In the genomic region with DNA sequence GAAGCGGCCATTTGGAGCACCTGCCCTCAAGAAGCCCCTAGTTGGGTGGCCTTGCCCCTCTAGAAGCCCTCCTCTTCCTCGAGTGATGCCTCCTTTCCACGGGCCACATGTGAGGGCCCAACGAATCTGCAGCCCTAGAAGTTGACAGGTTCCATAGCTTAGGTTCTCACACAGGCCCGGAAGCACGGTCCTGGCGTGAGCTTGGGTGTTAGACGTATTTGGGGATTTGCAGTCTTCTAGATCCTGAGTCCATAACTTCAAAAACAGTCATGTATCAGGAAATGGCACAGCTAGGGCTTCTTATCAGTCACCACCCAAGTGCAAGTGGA, we compare ENCODE assay signal across 8 cellular contexts. TPM values are rescaled to one million over a fixed set of nuclear protein-coding genes. Genes with fewer than 3 reads are reported as not detected.
DNase-seq lines count a peak whose midpoint lies in the region; TF ChIP-seq lines count a peak whose summit lies in the region.

No MANE protein-coding gene starts in this region.

- no peak for TF ChIP-seq CTCF in breast epithelium (IDR thresholded peaks at IDR 0.05)
- TF ChIP-seq CTCF in GM10266 (IDR thresholded peaks at IDR 0.05; ENCODE audit: control insufficient read depth, insufficient read depth, low read depth, missing control alignments) = no peak

- TF ChIP-seq POLR2A in breast epithelium (IDR thresholded peaks at IDR 0.05) = no peak

- H3K27me3 ChIP-seq in BLaER1 (no peaks in the 10 kb centered on the region), HUES48 (ENCODE audit: control insufficient read depth, insufficient read depth, low read length) (peaks cover 2% of the 10 kb centered on the region; the same call in 1 of the 2 replicates), breast epithelium (no peaks in the 10 kb centered on the region), mononuclear cell (ENCODE audit: insufficient read depth, low read length) (no peaks in the 10 kb centered on the region)

- peak overlapping the region; percentile 98 for H3K9ac ChIP-seq in BLaER1
- H3K9ac ChIP-seq in HUES48 (ENCODE audit: low read depth, low read length) = peak overlapping the region; percentile 93; the same call in 1 of the 2 replicates

- 0 out of 2 replicates have a peak, but pooled peaks cover 9% of the 10 kb centered on the region for H3K36me3 ChIP-seq in BLaER1
- H3K36me3 ChIP-seq in HUES48 (ENCODE audit: control insufficient read depth, insufficient read depth, low read length) = no peaks in the 10 kb centered on the region
- no peaks in the 10 kb centered on the region for H3K36me3 ChIP-seq in breast epithelium

- H3K9me3 ChIP-seq in BLaER1 (no peaks in the 10 kb centered on the region), HUES48 (ENCODE audit: control insufficient read depth, insufficient read depth, low read length) (no peaks in the 10 kb centered on the region), breast epithelium (no peaks in the 10 kb centered on the region), mononuclear cell (ENCODE audit: low read depth, low read length) (no peaks in the 10 kb centered on the region)

- peaks cover 15% of the 10 kb centered on the region for H4K20me1 ChIP-seq in BLaER1

- H3K4me2 ChIP-seq in BLaER1 = peak overlapping the region; percentile 84

- intact Hi-C loops in breast epithelium (cut with DNase I; ENCODE audit: low total_unique reads) = no loop called here

- peak overlapping the region; percentile 98 for H3K27ac ChIP-seq in BLaER1
- H3K27ac ChIP-seq in HUES48 (ENCODE audit: low read depth, low read length) = no peak overlapping the region
- peak overlapping the region; percentile 99 to 100 for H3K27ac ChIP-seq in breast epithelium

- peaks cover 21% of the 10 kb centered on the region for H3K4me1 ChIP-seq in BLaER1
- peaks cover 14% of the 10 kb centered on the region for H3K4me1 ChIP-seq in HUES48 (ENCODE audit: control insufficient read depth, insufficient read depth, low read length)
- peaks cover 0 to 12% of the 10 kb centered on the region in 2 donors for H3K4me1 ChIP-seq in breast epithelium
- peaks cover 20% of the 10 kb centered on the region for H3K4me1 ChIP-seq in mononuclear cell (ENCODE audit: insufficient read depth, low read length)

- no peak for DNase-seq in breast epithelium (ENCODE audit: low spot score in 2 of 2)
- no peak for DNase-seq in stimulated activated naive CD4-positive, alpha-beta T cell treated with Interleukin-2 at 50 U/mL for 16 hours (lab: John Stamatoyannopoulos, UW)
- DNase-seq in kidney tubule cell (ENCODE audit: low spot score) = no peak
- DNase-seq in GM10266 (ENCODE audit: extremely low spot score) = no peak
- DNase-seq in effector CD4-positive, alpha-beta T cell = no peak

- H3K4me3 ChIP-seq in BLaER1 (peak overlapping the region; percentile 84), HUES48 (ENCODE audit: low read depth, low read length) (peak overlapping the region; percentile 91), breast epithelium (peak overlapping the region; percentile 66 to 84 (median 76)), mononuclear cell (ENCODE audit: low read length) (peak overlapping the region; percentile 77)

RNA-seq across cellular contexts. Expression of a gene that starts 0.4 kb away (rescaled TPM):
- total RNA-seq in breast epithelium = 10 to 100 TPM; 68.0 to 95.7 (median 74.7) TPM
- total RNA-seq in mononuclear cell = 78.9 TPM
